ENCODE assay signal across 1 cellular context in genomic region chr15:75578948-75579908, GRCh38.
TF ChIP-seq lines count a peak whose summit lies in the region.

PTPN9 (minus strand) TSS chr15:75579315; CDS start chr15:75578776, 539 bp downstream.

TF ChIP-seq in GM12878, 131 proteins besides CTCF, POLR2A, EP300 and RAD21 (continued from another document and continues in another):
- TF ChIP-seq, protein P1, sequence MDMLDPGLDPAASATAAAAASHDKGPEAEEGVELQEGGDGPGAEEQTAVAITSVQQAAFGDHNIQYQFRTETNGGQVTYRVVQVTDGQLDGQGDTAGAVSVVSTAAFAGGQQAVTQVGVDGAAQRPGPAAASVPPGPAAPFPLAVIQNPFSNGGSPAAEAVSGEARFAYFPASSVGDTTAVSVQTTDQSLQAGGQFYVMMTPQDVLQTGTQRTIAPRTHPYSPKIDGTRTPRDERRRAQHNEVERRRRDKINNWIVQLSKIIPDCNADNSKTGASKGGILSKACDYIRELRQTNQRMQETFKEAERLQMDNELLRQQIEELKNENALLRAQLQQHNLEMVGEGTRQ (IDR thresholded peaks at IDR 0.05; ENCODE audit: borderline replicate concordance, low read depth, low read length): no peak
- TF ChIP-seq RB1 (IDR thresholded peaks at IDR 0.05; ENCODE audit: borderline replicate concordance): no peak
- 0 out of 4 replicates have a peak, but pooled peaks of 1 of the 2 experiments have one; percentile 5 for TF ChIP-seq BHLHE40 (IDR thresholded peaks at IDR 0.05; ENCODE audit: borderline replicate concordance in 1 of 2, low read depth in 2 of 2, low read length in 1 of 2)
- no peak for TF ChIP-seq SUZ12 (IDR thresholded peaks at IDR 0.05; ENCODE audit: unreplicated experiment)
- no peak for TF ChIP-seq PAX5 (IDR thresholded peaks at IDR 0.05; ENCODE audit: borderline replicate concordance, low read depth, low read length)
- 0 out of 2 replicates have a peak, but pooled peaks have one; percentile 66 for TF ChIP-seq ASH2L (IDR thresholded peaks at IDR 0.05; ENCODE audit: borderline replicate concordance, low read depth)
- no peak for TF ChIP-seq BRCA1 (IDR thresholded peaks at IDR 0.05; ENCODE audit: low read depth, low read length)
- no peak for TF ChIP-seq MXI1 (IDR thresholded peaks at IDR 0.05; ENCODE audit: low read depth, low read length)
- no peak for TF ChIP-seq ZZZ3 (IDR thresholded peaks at IDR 0.05; ENCODE audit: control insufficient read depth, insufficient read length, low read depth)
- TF ChIP-seq HCFC1 (IDR thresholded peaks at IDR 0.05; ENCODE audit: low read length): no peak
- TF ChIP-seq CREM (IDR thresholded peaks at IDR 0.05; ENCODE audit: low read depth): no peak
- TF ChIP-seq MTA3 (IDR thresholded peaks at IDR 0.05; ENCODE audit: borderline replicate concordance, low read length): no peak
- TF ChIP-seq EED (IDR thresholded peaks at IDR 0.05; ENCODE audit: low read depth): no peak; the same call in 1 of the 2 replicates
- TF ChIP-seq, protein P2, sequence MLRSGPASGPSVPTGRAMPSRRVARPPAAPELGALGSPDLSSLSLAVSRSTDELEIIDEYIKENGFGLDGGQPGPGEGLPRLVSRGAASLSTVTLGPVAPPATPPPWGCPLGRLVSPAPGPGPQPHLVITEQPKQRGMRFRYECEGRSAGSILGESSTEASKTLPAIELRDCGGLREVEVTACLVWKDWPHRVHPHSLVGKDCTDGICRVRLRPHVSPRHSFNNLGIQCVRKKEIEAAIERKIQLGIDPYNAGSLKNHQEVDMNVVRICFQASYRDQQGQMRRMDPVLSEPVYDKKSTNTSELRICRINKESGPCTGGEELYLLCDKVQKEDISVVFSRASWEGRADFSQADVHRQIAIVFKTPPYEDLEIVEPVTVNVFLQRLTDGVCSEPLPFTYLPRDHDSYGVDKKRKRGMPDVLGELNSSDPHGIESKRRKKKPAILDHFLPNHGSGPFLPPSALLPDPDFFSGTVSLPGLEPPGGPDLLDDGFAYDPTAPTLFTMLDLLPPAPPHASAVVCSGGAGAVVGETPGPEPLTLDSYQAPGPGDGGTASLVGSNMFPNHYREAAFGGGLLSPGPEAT (IDR thresholded peaks at IDR 0.05; ENCODE audit: low read depth): no peak
- TF ChIP-seq TARDBP (IDR thresholded peaks at IDR 0.05; ENCODE audit: borderline replicate concordance): no peak
- TF ChIP-seq BACH1 (IDR thresholded peaks at IDR 0.05; ENCODE audit: borderline replicate concordance): peak; percentile 14; the same call in 1 of the 2 replicates
- TF ChIP-seq SIN3A (IDR thresholded peaks at IDR 0.05; ENCODE audit: low read depth, low read length): no peak
- no peak for TF ChIP-seq CHD4 (IDR thresholded peaks at IDR 0.05)
- TF ChIP-seq BCL3 (IDR thresholded peaks at IDR 0.05; ENCODE audit: borderline replicate concordance, insufficient read depth, low read depth, low read length, poor library complexity, severe bottlenecking): no peak
- no peak for TF ChIP-seq POLR2AphosphoS2 (IDR thresholded peaks at IDR 0.05; ENCODE audit: low read depth, low read length)
- TF ChIP-seq, protein P3, sequence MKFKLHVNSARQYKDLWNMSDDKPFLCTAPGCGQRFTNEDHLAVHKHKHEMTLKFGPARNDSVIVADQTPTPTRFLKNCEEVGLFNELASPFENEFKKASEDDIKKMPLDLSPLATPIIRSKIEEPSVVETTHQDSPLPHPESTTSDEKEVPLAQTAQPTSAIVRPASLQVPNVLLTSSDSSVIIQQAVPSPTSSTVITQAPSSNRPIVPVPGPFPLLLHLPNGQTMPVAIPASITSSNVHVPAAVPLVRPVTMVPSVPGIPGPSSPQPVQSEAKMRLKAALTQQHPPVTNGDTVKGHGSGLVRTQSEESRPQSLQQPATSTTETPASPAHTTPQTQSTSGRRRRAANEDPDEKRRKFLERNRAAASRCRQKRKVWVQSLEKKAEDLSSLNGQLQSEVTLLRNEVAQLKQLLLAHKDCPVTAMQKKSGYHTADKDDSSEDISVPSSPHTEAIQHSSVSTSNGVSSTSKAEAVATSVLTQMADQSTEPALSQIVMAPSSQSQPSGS (IDR thresholded peaks at IDR 0.05; ENCODE audit: low read length): no peak
- no peak for TF ChIP-seq RAD51 (IDR thresholded peaks at IDR 0.05)
- TF ChIP-seq GATAD2B (conservative IDR thresholded peaks at IDR 0.05; ENCODE audit: low read depth): peak; percentile 22; the same call in 1 of the 2 replicates
- TF ChIP-seq NR2F1 (conservative IDR thresholded peaks at IDR 0.05): peak; percentile 18; the same call in 1 of the 2 replicates
- no peak for TF ChIP-seq ZNF384 (IDR thresholded peaks at IDR 0.05; ENCODE audit: borderline replicate concordance, low read depth, low read length)
- no peak for TF ChIP-seq NRF1 (conservative IDR thresholded peaks at IDR 0.05; ENCODE audit: low read depth, low read length)
- peak; percentile 37; the same call in 1 of the 2 replicates for TF ChIP-seq NKRF (conservative IDR thresholded peaks at IDR 0.05)
- no peak for TF ChIP-seq HDAC6 (IDR thresholded peaks at IDR 0.05; ENCODE audit: unreplicated experiment)
- TF ChIP-seq ATF3 (IDR thresholded peaks at IDR 0.05; ENCODE audit: borderline replicate concordance, extremely low read depth, low read depth, low read length): no peak
- TF ChIP-seq, protein P4, sequence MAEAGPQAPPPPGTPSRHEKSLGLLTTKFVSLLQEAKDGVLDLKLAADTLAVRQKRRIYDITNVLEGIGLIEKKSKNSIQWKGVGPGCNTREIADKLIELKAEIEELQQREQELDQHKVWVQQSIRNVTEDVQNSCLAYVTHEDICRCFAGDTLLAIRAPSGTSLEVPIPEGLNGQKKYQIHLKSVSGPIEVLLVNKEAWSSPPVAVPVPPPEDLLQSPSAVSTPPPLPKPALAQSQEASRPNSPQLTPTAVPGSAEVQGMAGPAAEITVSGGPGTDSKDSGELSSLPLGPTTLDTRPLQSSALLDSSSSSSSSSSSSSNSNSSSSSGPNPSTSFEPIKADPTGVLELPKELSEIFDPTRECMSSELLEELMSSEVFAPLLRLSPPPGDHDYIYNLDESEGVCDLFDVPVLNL (IDR thresholded peaks at IDR 0.05; ENCODE audit: low read depth, low read length): no peak
- TF ChIP-seq, protein P5, sequence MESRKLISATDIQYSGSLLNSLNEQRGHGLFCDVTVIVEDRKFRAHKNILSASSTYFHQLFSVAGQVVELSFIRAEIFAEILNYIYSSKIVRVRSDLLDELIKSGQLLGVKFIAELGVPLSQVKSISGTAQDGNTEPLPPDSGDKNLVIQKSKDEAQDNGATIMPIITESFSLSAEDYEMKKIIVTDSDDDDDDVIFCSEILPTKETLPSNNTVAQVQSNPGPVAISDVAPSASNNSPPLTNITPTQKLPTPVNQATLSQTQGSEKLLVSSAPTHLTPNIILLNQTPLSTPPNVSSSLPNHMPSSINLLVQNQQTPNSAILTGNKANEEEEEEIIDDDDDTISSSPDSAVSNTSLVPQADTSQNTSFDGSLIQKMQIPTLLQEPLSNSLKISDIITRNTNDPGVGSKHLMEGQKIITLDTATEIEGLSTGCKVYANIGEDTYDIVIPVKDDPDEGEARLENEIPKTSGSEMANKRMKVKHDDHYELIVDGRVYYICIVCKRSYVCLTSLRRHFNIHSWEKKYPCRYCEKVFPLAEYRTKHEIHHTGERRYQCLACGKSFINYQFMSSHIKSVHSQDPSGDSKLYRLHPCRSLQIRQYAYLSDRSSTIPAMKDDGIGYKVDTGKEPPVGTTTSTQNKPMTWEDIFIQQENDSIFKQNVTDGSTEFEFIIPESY (IDR thresholded peaks at IDR 0.05): no peak
- TF ChIP-seq TCF12 (IDR thresholded peaks at IDR 0.05; ENCODE audit: low read depth, low read length): no peak
- TF ChIP-seq TAF1 (IDR thresholded peaks at IDR 0.05; ENCODE audit: borderline replicate concordance, low read depth, low read length): peak; percentile 63; the same call in 1 of the 2 replicates
- no peak for TF ChIP-seq MEF2B (IDR thresholded peaks at IDR 0.05; ENCODE audit: partially characterized antibody, poor library complexity, severe bottlenecking)
- TF ChIP-seq, protein P6, sequence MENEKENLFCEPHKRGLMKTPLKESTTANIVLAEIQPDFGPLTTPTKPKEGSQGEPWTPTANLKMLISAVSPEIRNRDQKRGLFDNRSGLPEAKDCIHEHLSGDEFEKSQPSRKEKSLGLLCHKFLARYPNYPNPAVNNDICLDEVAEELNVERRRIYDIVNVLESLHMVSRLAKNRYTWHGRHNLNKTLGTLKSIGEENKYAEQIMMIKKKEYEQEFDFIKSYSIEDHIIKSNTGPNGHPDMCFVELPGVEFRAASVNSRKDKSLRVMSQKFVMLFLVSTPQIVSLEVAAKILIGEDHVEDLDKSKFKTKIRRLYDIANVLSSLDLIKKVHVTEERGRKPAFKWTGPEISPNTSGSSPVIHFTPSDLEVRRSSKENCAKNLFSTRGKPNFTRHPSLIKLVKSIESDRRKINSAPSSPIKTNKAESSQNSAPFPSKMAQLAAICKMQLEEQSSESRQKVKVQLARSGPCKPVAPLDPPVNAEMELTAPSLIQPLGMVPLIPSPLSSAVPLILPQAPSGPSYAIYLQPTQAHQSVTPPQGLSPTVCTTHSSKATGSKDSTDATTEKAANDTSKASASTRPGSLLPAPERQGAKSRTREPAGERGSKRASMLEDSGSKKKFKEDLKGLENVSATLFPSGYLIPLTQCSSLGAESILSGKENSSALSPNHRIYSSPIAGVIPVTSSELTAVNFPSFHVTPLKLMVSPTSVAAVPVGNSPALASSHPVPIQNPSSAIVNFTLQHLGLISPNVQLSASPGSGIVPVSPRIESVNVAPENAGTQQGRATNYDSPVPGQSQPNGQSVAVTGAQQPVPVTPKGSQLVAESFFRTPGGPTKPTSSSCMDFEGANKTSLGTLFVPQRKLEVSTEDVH (IDR thresholded peaks at IDR 0.05; ENCODE audit: low read depth, partially characterized antibody): no peak
- no peak for TF ChIP-seq MTA2 (IDR thresholded peaks at IDR 0.05; ENCODE audit: low read depth)
- no peak for TF ChIP-seq EZH2 (IDR thresholded peaks at IDR 0.05; ENCODE audit: borderline replicate concordance, control insufficient read depth, low read depth, low read length)
- TF ChIP-seq MYB (IDR thresholded peaks at IDR 0.05; ENCODE audit: borderline replicate concordance, low read depth, low read length): no peak
- TF ChIP-seq, protein P7, sequence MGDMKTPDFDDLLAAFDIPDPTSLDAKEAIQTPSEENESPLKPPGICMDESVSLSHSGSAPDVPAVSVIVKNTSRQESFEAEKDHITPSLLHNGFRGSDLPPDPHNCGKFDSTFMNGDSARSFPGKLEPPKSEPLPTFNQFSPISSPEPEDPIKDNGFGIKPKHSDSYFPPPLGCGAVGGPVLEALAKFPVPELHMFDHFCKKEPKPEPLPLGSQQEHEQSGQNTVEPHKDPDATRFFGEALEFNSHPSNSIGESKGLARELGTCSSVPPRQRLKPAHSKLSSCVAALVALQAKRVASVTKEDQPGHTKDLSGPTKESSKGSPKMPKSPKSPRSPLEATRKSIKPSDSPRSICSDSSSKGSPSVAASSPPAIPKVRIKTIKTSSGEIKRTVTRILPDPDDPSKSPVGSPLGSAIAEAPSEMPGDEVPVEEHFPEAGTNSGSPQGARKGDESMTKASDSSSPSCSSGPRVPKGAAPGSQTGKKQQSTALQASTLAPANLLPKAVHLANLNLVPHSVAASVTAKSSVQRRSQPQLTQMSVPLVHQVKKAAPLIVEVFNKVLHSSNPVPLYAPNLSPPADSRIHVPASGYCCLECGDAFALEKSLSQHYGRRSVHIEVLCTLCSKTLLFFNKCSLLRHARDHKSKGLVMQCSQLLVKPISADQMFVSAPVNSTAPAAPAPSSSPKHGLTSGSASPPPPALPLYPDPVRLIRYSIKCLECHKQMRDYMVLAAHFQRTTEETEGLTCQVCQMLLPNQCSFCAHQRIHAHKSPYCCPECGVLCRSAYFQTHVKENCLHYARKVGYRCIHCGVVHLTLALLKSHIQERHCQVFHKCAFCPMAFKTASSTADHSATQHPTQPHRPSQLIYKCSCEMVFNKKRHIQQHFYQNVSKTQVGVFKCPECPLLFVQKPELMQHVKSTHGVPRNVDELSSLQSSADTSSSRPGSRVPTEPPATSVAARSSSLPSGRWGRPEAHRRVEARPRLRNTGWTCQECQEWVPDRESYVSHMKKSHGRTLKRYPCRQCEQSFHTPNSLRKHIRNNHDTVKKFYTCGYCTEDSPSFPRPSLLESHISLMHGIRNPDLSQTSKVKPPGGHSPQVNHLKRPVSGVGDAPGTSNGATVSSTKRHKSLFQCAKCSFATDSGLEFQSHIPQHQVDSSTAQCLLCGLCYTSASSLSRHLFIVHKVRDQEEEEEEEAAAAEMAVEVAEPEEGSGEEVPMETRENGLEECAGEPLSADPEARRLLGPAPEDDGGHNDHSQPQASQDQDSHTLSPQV (IDR thresholded peaks at IDR 0.05): no peak
- no peak for TF ChIP-seq MLLT1 (IDR thresholded peaks at IDR 0.05)
- no peak; the same call in 1 of the 2 replicates for TF ChIP-seq POLR2AphosphoS5 (IDR thresholded peaks at IDR 0.05; ENCODE audit: low read length)
- TF ChIP-seq JUND (IDR thresholded peaks at IDR 0.05; ENCODE audit: low read depth, low read length): no peak
